In genomic region chr13:86608739-86609138, GRCh38 we compare ENCODE assay signal across 29 cellular contexts.
"Had no signal": no experiment of that assay in that cellular context is flagged by ENCODE, and none has a peak within 500 bp of the region (broad histone marks: within the 10 kb centered on the region; RNA-seq: fewer than 3 reads in every experiment).

No MANE protein-coding gene starts in this region.

- H3K27me3 ChIP-seq: ascending aorta, brain microvascular endothelial cell, neural progenitor cell, testis, uterus had no signal

- ATAC-seq: activated naive CD4-positive, alpha-beta T cell treated with anti-CD3 and anti-CD28 coated beads, Interleukin-2, amount 50 U/mL, for 72 hours; activated T-helper 17 cell treated with anti-CD3 and anti-CD28 coated beads, Interleukin-2, amount 50 U/mL, for 72 hours; esophagus mucosa; left ventricle myocardium superior; naive thymus-derived CD8-positive, alpha-beta T cell had no signal

- H3K36me3 ChIP-seq: ascending aorta, brain microvascular endothelial cell, neural progenitor cell, prostate gland, uterus, WERI-Rb-1 had no signal

- H3K27me3 Mint-ChIP-seq: activated T-cell treated with anti-CD3 and anti-CD28 coated beads, Interleukin-2, amount 50 U/mL, for 24 hours; activated T-helper 17 cell treated with anti-CD3 and anti-CD28 coated beads, Interleukin-2, amount 50 U/mL, for 72 hours; naive thymus-derived CD8-positive, alpha-beta T cell had no signal

- H3K27ac ChIP-seq: ascending aorta, brain microvascular endothelial cell, neural progenitor cell, prostate gland, testis, uterus, WERI-Rb-1 had no signal

- H3K27ac Mint-ChIP-seq: activated naive CD4-positive, alpha-beta T cell treated with anti-CD3 and anti-CD28 coated beads, Interleukin-2, amount 50 U/mL, for 72 hours; activated T-cell treated with anti-CD3 and anti-CD28 coated beads, Interleukin-2, amount 50 U/mL, for 24 hours; activated T-helper 17 cell treated with anti-CD3 and anti-CD28 coated beads, Interleukin-2, amount 50 U/mL, for 72 hours; mesothelial cell of epicardium; naive thymus-derived CD8-positive, alpha-beta T cell; neural progenitor cell had no signal

- H3K4me1 Mint-ChIP-seq: activated T-helper 17 cell treated with anti-CD3 and anti-CD28 coated beads, Interleukin-2, amount 50 U/mL, for 72 hours; mesothelial cell of epicardium; naive thymus-derived CD8-positive, alpha-beta T cell; neural progenitor cell had no signal

- H3K4me3 Mint-ChIP-seq: activated T-cell treated with anti-CD3 and anti-CD28 coated beads, Interleukin-2, amount 50 U/mL, for 24 hours; activated T-helper 17 cell treated with anti-CD3 and anti-CD28 coated beads, Interleukin-2, amount 50 U/mL, for 72 hours; mesothelial cell of epicardium; naive thymus-derived CD8-positive, alpha-beta T cell; neural progenitor cell had no signal

- FAIRE-seq: colon, endothelial cell of umbilical vein, islet of Langerhans had no signal

- DNase-seq: activated CD4-positive, alpha-beta T cell treated with anti-CD3 and anti-CD28 coated beads for 1 hour; activated CD4-positive, alpha-beta T cell treated with anti-CD3 and anti-CD28 coated beads, Interleukin-2, amount 50 U/mL, for 1 hour; activated CD8-positive, alpha-beta memory T cell treated with anti-CD3 and anti-CD28 coated beads for 24 hours; activated CD8-positive, alpha-beta memory T cell treated with anti-CD3 and anti-CD28 coated beads, Interleukin-2, amount 50 U/mL, for 4 hours; activated T-cell treated with anti-CD3 and anti-CD28 coated beads, Interleukin-2, amount 50 U/mL, for 24 hours; brain microvascular endothelial cell; caudate nucleus; effector memory CD4-positive, alpha-beta T cell; foreskin melanocyte; hypothalamus; left ventricle myocardium superior; mammary epithelial cell; naive thymus-derived CD8-positive, alpha-beta T cell; stimulated activated CD4-positive, alpha-beta T cell treated with anti-CD3 and anti-CD28 coated beads, Interleukin-2, amount 100 ng/mL, for 48 hours; stimulated activated naive CD4-positive, alpha-beta T cell; testis; trophoblast cell; uterus; WERI-Rb-1 had no signal

- H3K4me1 ChIP-seq: ascending aorta, neural progenitor cell, prostate gland, testis, uterus had no signal

- H3K9me3 ChIP-seq: ascending aorta, prostate gland, testis, uterus had no signal

- H3K36me3 Mint-ChIP-seq: activated naive CD4-positive, alpha-beta T cell treated with anti-CD3 and anti-CD28 coated beads, Interleukin-2, amount 50 U/mL, for 72 hours; mesothelial cell of epicardium; naive thymus-derived CD8-positive, alpha-beta T cell; neural progenitor cell had no signal

- H3K4me3 ChIP-seq: ascending aorta, neural progenitor cell, prostate gland, testis, uterus had no signal
